ENCODE assay signal across 17 cellular contexts in genomic region chr10:122139226-122139625, GRCh38.
DNase-seq lines count a peak whose midpoint lies in the region; ATAC-seq and TF ChIP-seq lines count a peak whose summit lies in the region.
"Had no signal": no experiment of that assay in that cellular context is flagged by ENCODE, and none has a peak within 500 bp of the region (broad histone marks: within the 10 kb centered on the region; RNA-seq: fewer than 3 reads in every experiment).

No MANE protein-coding gene starts in this region.

- H3K36me3 ChIP-seq in left ventricle myocardium inferior (peaks cover 39% of the 10 kb centered on the region), uterus (no peaks in the 10 kb centered on the region), right lobe of liver (peaks cover 0 to 3% (median 0%) of the 10 kb centered on the region in 4 donors), osteoblast (ENCODE audit: insufficient read depth, low read length) (no peaks in the 10 kb centered on the region)
- H3K36me3 ChIP-seq: brain microvascular endothelial cell had no signal

- H3K27ac Mint-ChIP-seq in progenitor cell of endocrine pancreas: peak overlapping the region; percentile 17
- H3K27ac Mint-ChIP-seq: activated B cell treated with CpG ODN at 0.5 μM for 24 hours; activated naive CD4-positive, alpha-beta T cell treated with anti-CD3 and anti-CD28 coated beads, Interleukin-2, amount 10 ng/mL, durations not matched to agents 7 days and 5 days; stimulated activated naive B cell treated with anti-CD40 and anti-IgM and Interleukin-4, amounts not matched to agents 10 μg/mL and 1 μg/mL and 100 μg/mL, for 72 hours; T-cell had no signal

- no peak overlapping the region for H2AFZ ChIP-seq in osteoblast (ENCODE audit: low read length)

- peaks cover 6% of the 10 kb centered on the region for H3K36me3 Mint-ChIP-seq in progenitor cell of endocrine pancreas (ENCODE audit: insufficient read depth)
- H3K36me3 Mint-ChIP-seq: activated naive CD4-positive, alpha-beta T cell treated with anti-CD3 and anti-CD28 coated beads, Interleukin-2, amount 10 ng/mL, durations not matched to agents 7 days and 5 days; stimulated activated naive B cell treated with anti-CD40 and anti-IgM and Interleukin-4, amounts not matched to agents 10 μg/mL and 1 μg/mL and 100 μg/mL, for 72 hours; T-cell had no signal

- TF ChIP-seq CTCF in left ventricle myocardium inferior (IDR thresholded peaks at IDR 0.05; ENCODE audit: borderline replicate concordance) (no peak), progenitor cell of endocrine pancreas (IDR thresholded peaks at IDR 0.05; ENCODE audit: unreplicated experiment) (no peak), uterus (IDR thresholded peaks at IDR 0.05) (no peak), right lobe of liver (IDR thresholded peaks at IDR 0.05) (no peak), osteoblast (IDR thresholded peaks at IDR 0.05; ENCODE audit: extremely low read depth, low read depth, low read length) (no peak)

- no peak for ATAC-seq in right lobe of liver
- ATAC-seq: HepG2; stimulated activated naive B cell treated with anti-CD40 and anti-IgM and Interleukin-4, amounts not matched to agents 10 μg/mL and 1 μg/mL and 100 μg/mL, for 72 hours; T-cell had no signal

- H3K79me2 ChIP-seq in osteoblast (ENCODE audit: insufficient read depth, low read length): peaks cover 4% of the 10 kb centered on the region

- H3K27ac ChIP-seq in left ventricle myocardium inferior (replicated peaks) (peak overlapping the region; percentile 91), uterus (peak overlapping the region; percentile 88), right lobe of liver (no peak overlapping the region), osteoblast (ENCODE audit: low read depth, low read length) (no peak overlapping the region)
- H3K27ac ChIP-seq: brain microvascular endothelial cell had no signal

- H3K27me3 ChIP-seq in left ventricle myocardium inferior (ENCODE audit: low read depth) (no peaks in the 10 kb centered on the region), uterus (no peaks in the 10 kb centered on the region), right lobe of liver (no peaks in the 10 kb centered on the region), osteoblast (ENCODE audit: insufficient read depth, low read length) (no peaks in the 10 kb centered on the region)
- H3K27me3 ChIP-seq: brain microvascular endothelial cell had no signal

- H3K9me3 Mint-ChIP-seq in progenitor cell of endocrine pancreas (ENCODE audit: low read depth): no peaks in the 10 kb centered on the region
- H3K9me3 Mint-ChIP-seq: activated B cell treated with CpG ODN at 0.5 μM for 24 hours; activated naive CD4-positive, alpha-beta T cell treated with anti-CD3 and anti-CD28 coated beads, Interleukin-2, amount 10 ng/mL, durations not matched to agents 7 days and 5 days; stimulated activated naive B cell treated with anti-CD40 and anti-IgM and Interleukin-4, amounts not matched to agents 10 μg/mL and 1 μg/mL and 100 μg/mL, for 72 hours; T-cell had no signal

- DNase-seq in NCI-H2227 (lab: John Stamatoyannopoulos, UW; ENCODE audit: unreplicated experiment) (peak; percentile 16), NCI-H2227 treated with DMSO at 0.1 percent for 48 hours (lab: John Stamatoyannopoulos, UW) (no peak), left ventricle myocardium inferior (peak; percentile 70), progenitor cell of endocrine pancreas (ENCODE audit: low spot score, unreplicated experiment) (no peak), uterus (no peak), right lobe of liver (no peak), head of caudate nucleus (no peak), osteoblast (ENCODE audit: insufficient read length, low spot score, missing footprints) (no peak)
- DNase-seq: 8988T; activated B cell treated with CpG ODN at 0.5 μM for 24 hours; activated naive CD4-positive, alpha-beta T cell treated with anti-CD3 and anti-CD28 coated beads, Interleukin-2, amount 10 ng/mL, durations not matched to agents 7 days and 5 days; brain microvascular endothelial cell; H7; NCI-H2029; stimulated activated naive B cell treated with anti-CD40 and anti-IgM and Interleukin-4, amounts not matched to agents 10 μg/mL and 1 μg/mL and 100 μg/mL, for 72 hours; T-cell had no signal

- H3K4me3 ChIP-seq in left ventricle myocardium inferior (peak overlapping the region; percentile 0), uterus (no peak overlapping the region), right lobe of liver (no peak overlapping the region), osteoblast (ENCODE audit: insufficient read depth, low read length) (no peak overlapping the region)

- no peak overlapping the region for H3K4me3 Mint-ChIP-seq in progenitor cell of endocrine pancreas (ENCODE audit: low read depth)
- H3K4me3 Mint-ChIP-seq: activated B cell treated with CpG ODN at 0.5 μM for 24 hours; activated naive CD4-positive, alpha-beta T cell treated with anti-CD3 and anti-CD28 coated beads, Interleukin-2, amount 10 ng/mL, durations not matched to agents 7 days and 5 days; stimulated activated naive B cell treated with anti-CD40 and anti-IgM and Interleukin-4, amounts not matched to agents 10 μg/mL and 1 μg/mL and 100 μg/mL, for 72 hours; T-cell had no signal

- TF ChIP-seq POLR2A in uterus (IDR thresholded peaks at IDR 0.05): no peak
- TF ChIP-seq POLR2A in right lobe of liver (IDR thresholded peaks at IDR 0.05): no peak

- H3K4me1 Mint-ChIP-seq in progenitor cell of endocrine pancreas (ENCODE audit: low read depth): peaks cover 12% of the 10 kb centered on the region
- H3K4me1 Mint-ChIP-seq: activated B cell treated with CpG ODN at 0.5 μM for 24 hours; activated naive CD4-positive, alpha-beta T cell treated with anti-CD3 and anti-CD28 coated beads, Interleukin-2, amount 10 ng/mL, durations not matched to agents 7 days and 5 days; stimulated activated naive B cell treated with anti-CD40 and anti-IgM and Interleukin-4, amounts not matched to agents 10 μg/mL and 1 μg/mL and 100 μg/mL, for 72 hours had no signal

- peaks cover 15% of the 10 kb centered on the region for H4K20me1 ChIP-seq in osteoblast (ENCODE audit: insufficient read depth, low read length)

- no peak overlapping the region for H3K4me2 ChIP-seq in osteoblast (ENCODE audit: insufficient read depth, low read length)

- intact Hi-C loops in left ventricle myocardium inferior (cut with micrococcal nuclease): no loop called here
- intact Hi-C loops in uterus (cut with DNase I; ENCODE audit: low total_unique reads): no loop called here
- intact Hi-C loops in right lobe of liver (cut with DNase I): loop anchor here in 1 of 2 donors (10.0 kb wide), 1 partner anchor 136 kb away; the partner anchor contains the start of gene BTBD16
- intact Hi-C loops in head of caudate nucleus (cut with DNase I): no loop called here

- 69% methylated on average over 10 of the region's 11 CpGs for WGBS in right lobe of liver (ENCODE audit: insufficient coverage, low coverage, low lambda C conversion rate, missing lambda C conversion rate)

- H3K9me3 ChIP-seq in left ventricle myocardium inferior (replicated peaks): no peaks in the 10 kb centered on the region
- no peaks in the 10 kb centered on the region for H3K9me3 ChIP-seq in uterus
- H3K9me3 ChIP-seq in right lobe of liver: no peaks in the 10 kb centered on the region
- H3K9me3 ChIP-seq in osteoblast (ENCODE audit: low read depth, low read length): no peaks in the 10 kb centered on the region

- no peaks in the 10 kb centered on the region for H3K27me3 Mint-ChIP-seq in progenitor cell of endocrine pancreas

- H3K4me1 ChIP-seq in left ventricle myocardium inferior (peaks cover 97% of the 10 kb centered on the region), uterus (peaks cover 35 to 38% of the 10 kb centered on the region in 2 donors), right lobe of liver (peaks cover 0 to 16% (median 6%) of the 10 kb centered on the region in 4 donors), osteoblast (ENCODE audit: insufficient read depth, low read length) (peaks cover 29% of the 10 kb centered on the region)

Comparison
In these comparisons a context has a peak if more than half of its experiments do, and no peak if none do; other contexts are left out.
1. DNase-seq: peak in NCI-H2227 (single experiment) and left ventricle myocardium inferior (single experiment); none in NCI-H2227 treated with DMSO at 0.1 percent for 48 hours (single experiment), progenitor cell of endocrine pancreas (single experiment), uterus (0 of 2), right lobe of liver (0 of 3), head of caudate nucleus (0 of 42) and osteoblast (single experiment).
2. H3K27ac ChIP-seq: peak in left ventricle myocardium inferior (single experiment) and uterus (2 of 2); none in right lobe of liver (0 of 3) and osteoblast (single experiment).